In genomic region chr2:156430978-156431358, GRCh38 we compare ENCODE assay signal across 8 cellular contexts. TPM values are rescaled to one million over a fixed set of nuclear protein-coding genes. Genes with fewer than 3 reads are reported as not detected.
A peak's percentile ranks its signal among the peaks of the same experiment; 100 is the strongest.
DNase-seq lines count a peak whose midpoint lies in the region; ATAC-seq and TF ChIP-seq lines count a peak whose summit lies in the region.

No MANE protein-coding gene starts in this region.

- intact Hi-C loops in Right ventricle myocardium inferior (cut with DNase I), result loop anchor here (10.0 kb wide), 1 partner anchor 134 kb away; no protein-coding TSS in a partner anchor

- ATAC-seq in HG03103 (IDR thresholded peaks at IDR 0.05; ENCODE audit: low read depth, unreplicated experiment), result peak; percentile 63
- ATAC-seq in RWPE2 (ENCODE audit: low read depth), result peak; percentile 42; the same call in 2 of the 3 replicates
- no peak for ATAC-seq in Right ventricle myocardium inferior

- H3K4me1 ChIP-seq in RWPE2 (ENCODE audit: insufficient read depth, poor library complexity, severe bottlenecking), result peaks cover 18% of the 10 kb centered on the region

- no peak for TF ChIP-seq CTCF in RWPE2 (IDR thresholded peaks at IDR 0.05; ENCODE audit: poor library complexity, severe bottlenecking)

- no peaks in the 10 kb centered on the region for H3K9me3 ChIP-seq in RWPE2 (ENCODE audit: severe bottlenecking)

- no peaks in the 10 kb centered on the region for H3K36me3 ChIP-seq in RWPE2 (ENCODE audit: low read depth)

- DNase-seq in AML-193 (lab: John Stamatoyannopoulos, UW), result peak; percentile 63 to 73
- peak; percentile 19 for DNase-seq in GM19240 (ENCODE audit: insufficient read length, low spot score)
- no peak for DNase-seq in RWPE2 (ENCODE audit: low spot score)
- peak; percentile 38 for DNase-seq in glomerular visceral epithelial cell (ENCODE audit: extremely low spot score)
- no peak for DNase-seq in midbrain (lab: John Stamatoyannopoulos, UW)
- DNase-seq in mesenteric fat pad (ENCODE audit: low spot score), result no peak
- no peak for DNase-seq in Right ventricle myocardium inferior (ENCODE audit: missing footprints)

- H3K27ac ChIP-seq in RWPE2 (ENCODE audit: poor library complexity, severe bottlenecking), result no peak overlapping the region

- H3K27me3 ChIP-seq in RWPE2 (ENCODE audit: insufficient read depth, poor library complexity, severe bottlenecking), result no peaks in the 10 kb centered on the region

- H3K4me3 ChIP-seq in RWPE2 (ENCODE audit: severe bottlenecking), result no peak overlapping the region

RNA-seq across cellular contexts. Expression of gene GPD2, which starts 5.2 kb away (rescaled TPM):
- total RNA-seq in mesenteric fat pad (35.7 TPM), Right ventricle myocardium inferior (18.7 TPM)

Comparison
In these comparisons a context has a peak if more than half of its experiments do, and no peak if none do; other contexts are left out.
1. DNase-seq: peak in AML-193 (2 of 2), GM19240 (single experiment) and glomerular visceral epithelial cell (single experiment); none in RWPE2 (single experiment), midbrain (single experiment), mesenteric fat pad (single experiment) and Right ventricle myocardium inferior (single experiment).